Comparison of ENCODE assay signal across 8 cellular contexts in the genomic region with DNA sequence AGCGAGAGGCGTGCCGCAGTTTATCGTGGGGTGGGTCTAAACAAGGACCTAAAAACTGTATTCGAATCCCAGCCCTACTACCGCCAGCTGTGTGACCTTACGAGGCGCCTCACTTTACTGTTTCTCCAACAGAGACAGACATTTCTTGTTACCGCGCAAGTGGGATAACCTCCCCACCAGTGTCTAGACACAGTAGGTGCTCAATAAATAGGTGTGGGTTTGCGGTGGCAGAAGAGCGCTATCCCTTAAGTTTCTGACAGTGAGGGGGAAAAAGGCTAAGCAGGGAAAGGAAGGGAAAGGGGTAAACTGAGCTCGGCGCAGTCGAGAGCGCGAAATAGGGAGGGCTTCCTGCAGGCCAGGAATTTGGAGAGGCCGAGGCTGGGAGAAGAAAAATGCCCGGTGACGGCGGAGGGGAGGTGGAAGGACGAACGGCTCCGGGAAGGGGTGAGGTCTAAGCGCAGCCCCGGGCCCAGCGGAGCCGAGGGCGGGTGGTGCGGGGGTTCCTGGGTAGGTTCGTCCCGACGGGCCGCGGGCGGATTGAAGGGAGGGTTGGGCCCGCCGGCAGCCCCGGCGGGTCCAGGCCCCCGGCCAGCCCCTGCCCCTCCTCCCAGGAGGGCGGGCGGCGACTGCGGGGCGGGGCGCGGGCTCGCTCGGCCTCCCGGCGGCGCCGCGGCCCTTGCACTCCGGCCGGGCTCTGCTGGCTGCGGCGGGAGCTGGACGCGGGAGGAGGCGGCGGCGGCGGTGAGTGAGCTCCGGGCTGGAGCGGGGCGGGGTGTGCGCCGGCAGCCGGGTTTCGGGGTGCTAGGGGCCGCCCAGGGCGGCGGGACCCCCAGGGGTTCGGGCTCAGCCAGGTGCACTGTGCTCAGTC. TPM values are rescaled to one million over a fixed set of nuclear protein-coding genes. Genes with fewer than 3 reads are reported as not detected.
A peak's percentile ranks its signal among the peaks of the same experiment; 100 is the strongest.
DNase-seq lines count a peak whose midpoint lies in the region; ATAC-seq and TF ChIP-seq lines count a peak whose summit lies in the region.

A gene with protein sequence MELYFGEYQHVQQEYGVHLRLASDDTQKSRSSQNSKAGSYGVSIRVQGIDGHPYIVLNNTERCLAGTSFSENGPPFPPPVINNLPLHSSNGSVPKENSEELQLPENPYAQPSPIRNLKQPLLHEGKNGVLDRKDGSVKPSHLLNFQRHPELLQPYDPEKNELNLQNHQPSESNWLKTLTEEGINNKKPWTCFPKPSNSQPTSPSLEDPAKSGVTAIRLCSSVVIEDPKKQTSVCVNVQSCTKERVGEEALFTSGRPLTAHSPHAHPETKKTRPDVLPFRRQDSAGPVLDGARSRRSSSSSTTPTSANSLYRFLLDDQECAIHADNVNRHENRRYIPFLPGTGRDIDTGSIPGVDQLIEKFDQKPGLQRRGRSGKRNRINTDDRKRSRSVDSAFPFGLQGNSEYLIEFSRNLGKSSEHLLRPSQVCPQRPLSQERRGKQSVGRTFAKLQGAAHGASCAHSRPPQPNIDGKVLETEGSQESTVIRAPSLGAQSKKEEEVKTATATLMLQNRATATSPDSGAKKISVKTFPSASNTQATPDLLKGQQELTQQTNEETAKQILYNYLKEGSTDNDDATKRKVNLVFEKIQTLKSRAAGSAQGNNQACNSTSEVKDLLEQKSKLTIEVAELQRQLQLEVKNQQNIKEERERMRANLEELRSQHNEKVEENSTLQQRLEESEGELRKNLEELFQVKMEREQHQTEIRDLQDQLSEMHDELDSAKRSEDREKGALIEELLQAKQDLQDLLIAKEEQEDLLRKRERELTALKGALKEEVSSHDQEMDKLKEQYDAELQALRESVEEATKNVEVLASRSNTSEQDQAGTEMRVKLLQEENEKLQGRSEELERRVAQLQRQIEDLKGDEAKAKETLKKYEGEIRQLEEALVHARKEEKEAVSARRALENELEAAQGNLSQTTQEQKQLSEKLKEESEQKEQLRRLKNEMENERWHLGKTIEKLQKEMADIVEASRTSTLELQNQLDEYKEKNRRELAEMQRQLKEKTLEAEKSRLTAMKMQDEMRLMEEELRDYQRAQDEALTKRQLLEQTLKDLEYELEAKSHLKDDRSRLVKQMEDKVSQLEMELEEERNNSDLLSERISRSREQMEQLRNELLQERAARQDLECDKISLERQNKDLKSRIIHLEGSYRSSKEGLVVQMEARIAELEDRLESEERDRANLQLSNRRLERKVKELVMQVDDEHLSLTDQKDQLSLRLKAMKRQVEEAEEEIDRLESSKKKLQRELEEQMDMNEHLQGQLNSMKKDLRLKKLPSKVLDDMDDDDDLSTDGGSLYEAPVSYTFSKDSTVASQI (plus strand): TSS at position 679 of the 868 bp plus-strand sequence. CDS start 61,495 bp downstream, outside the sequence.

- POLR2A ChIA-PET in SK-N-SH (lab: Yijun Ruan, JAX): no interaction called here

- peaks cover 52 to 65% of the 10 kb centered on the region in 2 donors for H3K27me3 Mint-ChIP-seq in natural killer cell (ENCODE audit: low read depth in 2 of 2)

- H3K9me3 Mint-ChIP-seq in natural killer cell: no peaks in the 10 kb centered on the region

- peaks cover 0 to 5% of the 10 kb centered on the region in 2 donors for H3K4me1 Mint-ChIP-seq in natural killer cell

- intact Hi-C loops in natural killer cell (cut with micrococcal nuclease): no loop called here

- ATAC-seq in natural killer cell (no peak), GM21786 (IDR thresholded peaks at IDR 0.05; ENCODE audit: unreplicated experiment) (no peak), GM19463 (IDR thresholded peaks at IDR 0.05; ENCODE audit: unreplicated experiment) (no peak)

- CTCF ChIA-PET in SK-N-SH (lab: Yijun Ruan, JAX): interaction anchor here (0.5 to 2.2 kb wide), 7 partner anchors 12 to 230 kb away, joined by 3 to 10 read pairs (median 3); no protein-coding TSS in a partner anchor

- 61% methylated on average over 29 of the region's 76 CpGs for WGBS in SK-N-SH (ENCODE audit: low lambda C conversion rate)

- H3K27ac ChIP-seq in SK-N-SH (ENCODE audit: low read depth in 2 of 2, low read length in 1 of 2) (no peak within 1 kb of the TSS), fibroblast of lung (ENCODE audit: insufficient read depth, low read length) (no peak within 1 kb of the TSS)

- in situ Hi-C loops in KBM-7 (cut with MboI; ENCODE audit: low pct_unique_long_range_greater_than_20kb, low sequenced_read_pairs): no loop called here

- no peaks in the 10 kb centered on the region for H3K36me3 ChIP-seq in SK-N-SH (replicated peaks in 1 of 2; ENCODE audit: control insufficient read depth in 1 of 2, insufficient read depth in 2 of 2, low read length in 1 of 2)
- no peaks in the 10 kb centered on the region for H3K36me3 ChIP-seq in fibroblast of lung (ENCODE audit: control insufficient read depth, insufficient read depth, low read length)

- H3K9me3 ChIP-seq in SK-N-SH (no peaks in the 10 kb centered on the region), fibroblast of lung (ENCODE audit: control insufficient read depth, insufficient read depth, low read depth, low read length) (no peaks in the 10 kb centered on the region)

- H3K4me1 ChIP-seq in SK-N-SH (ENCODE audit: control insufficient read depth in 1 of 2, insufficient read depth in 2 of 2, low read depth in 1 of 2, low read length in 1 of 2): peaks cover 0 to 3% of the 10 kb centered on the region in 2 experiments; a peak in 1 of 4 replicates
- no peaks in the 10 kb centered on the region for H3K4me1 ChIP-seq in fibroblast of lung (ENCODE audit: control insufficient read depth, extremely low read depth, insufficient read depth, low read length)

- TF ChIP-seq EP300 in SK-N-SH (IDR thresholded peaks at IDR 0.05; ENCODE audit: borderline replicate concordance in 1 of 2, low read depth in 1 of 2, low read length in 1 of 2): no peak

- no peaks in the 10 kb centered on the region for H3K36me3 Mint-ChIP-seq in natural killer cell

- H3K27me3 ChIP-seq in SK-N-SH (ENCODE audit: insufficient read depth) (no peaks in the 10 kb centered on the region; the same call in 1 of the 2 replicates), fibroblast of lung (ENCODE audit: control insufficient read depth, insufficient read depth, low read length) (peaks cover 18% of the 10 kb centered on the region)

- no peaks in the 10 kb centered on the region for H3F3A ChIP-seq in SK-N-SH (replicated peaks; ENCODE audit: insufficient read depth)

- no peak within 1 kb of the TSS for H3K9ac ChIP-seq in SK-N-SH
- peak within 1 kb of the TSS; percentile 26 for H3K9ac ChIP-seq in fibroblast of lung (ENCODE audit: insufficient read depth, low read length)

- H3K4me2 ChIP-seq in SK-N-SH (peak within 1 kb of the TSS; percentile 93), fibroblast of lung (ENCODE audit: extremely low read depth, insufficient read depth, low read length) (peak within 1 kb of the TSS; percentile 80)

- peak within 1 kb of the TSS; percentile 43 for H3K4me3 Mint-ChIP-seq in natural killer cell

- TF ChIP-seq RAD21 in SK-N-SH (IDR thresholded peaks at IDR 0.05; ENCODE audit: low read length): no peak

- H2AFZ ChIP-seq in SK-N-SH (ENCODE audit: low read depth) (peak within 1 kb of the TSS; percentile 77), fibroblast of lung (ENCODE audit: low read length) (peak within 1 kb of the TSS; percentile 4)

- H3K79me2 ChIP-seq in SK-N-SH (ENCODE audit: insufficient read depth) (no peaks in the 10 kb centered on the region), fibroblast of lung (ENCODE audit: control insufficient read depth, insufficient read depth, low read length) (no peaks in the 10 kb centered on the region)

- H3K4me3 ChIP-seq in GM08714 (ENCODE audit: low read length): peak within 1 kb of the TSS; percentile 19; the same call in 1 of the 2 replicates
- peak within 1 kb of the TSS; percentile 59 to 60 for H3K4me3 ChIP-seq in SK-N-SH (ENCODE audit: low read depth in 2 of 2, low read length in 1 of 2)
- peak within 1 kb of the TSS; percentile 14 to 60 (median 37) for H3K4me3 ChIP-seq in fibroblast of lung (replicated peaks in 1 of 4; ENCODE audit: control extremely low read depth in 1 of 4, insufficient read depth in 1 of 4, low read depth in 3 of 4, low read length in 4 of 4)

- H4K20me1 ChIP-seq in SK-N-SH (ENCODE audit: insufficient read depth) (no peaks in the 10 kb centered on the region), fibroblast of lung (ENCODE audit: control insufficient read depth, extremely low read depth, insufficient read depth, low read length) (no peaks in the 10 kb centered on the region)

- DNase-seq in SK-N-SH: peak; percentile 91
- peak in 1 of 2 donors; percentile 36 for DNase-seq in fibroblast of lung (ENCODE audit: low read depth in 2 of 2)
- DNase-seq in natural killer cell: no peak
- DNase-seq in KBM-7: no peak
- no peak for DNase-seq in T1000 (lab: John Stamatoyannopoulos, UW)

- H3K27ac Mint-ChIP-seq in natural killer cell: no peak within 1 kb of the TSS

- no peaks in the 10 kb centered on the region for H3K9me2 ChIP-seq in SK-N-SH

- TF ChIP-seq CTCF in SK-N-SH (IDR thresholded peaks at IDR 0.05) (no peak), fibroblast of lung (conservative IDR thresholded peaks at IDR 0.05 in 1 of 2, IDR thresholded peaks at IDR 0.05 in 1 of 2; ENCODE audit: low read depth in 1 of 2, low read length in 2 of 2) (no peak), natural killer cell (IDR thresholded peaks at IDR 0.05) (no peak)

TF ChIP-seq in SK-N-SH, 30 proteins besides CTCF, POLR2A, EP300 and RAD21 (continues in another document):
- no peak for TF ChIP-seq TCF12 (IDR thresholded peaks at IDR 0.05)
- no peak for TF ChIP-seq JUND (IDR thresholded peaks at IDR 0.05)
- no peak for TF ChIP-seq RXRA (IDR thresholded peaks at IDR 0.05; ENCODE audit: borderline replicate concordance, low read depth)
- TF ChIP-seq, protein P1, sequence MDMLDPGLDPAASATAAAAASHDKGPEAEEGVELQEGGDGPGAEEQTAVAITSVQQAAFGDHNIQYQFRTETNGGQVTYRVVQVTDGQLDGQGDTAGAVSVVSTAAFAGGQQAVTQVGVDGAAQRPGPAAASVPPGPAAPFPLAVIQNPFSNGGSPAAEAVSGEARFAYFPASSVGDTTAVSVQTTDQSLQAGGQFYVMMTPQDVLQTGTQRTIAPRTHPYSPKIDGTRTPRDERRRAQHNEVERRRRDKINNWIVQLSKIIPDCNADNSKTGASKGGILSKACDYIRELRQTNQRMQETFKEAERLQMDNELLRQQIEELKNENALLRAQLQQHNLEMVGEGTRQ (IDR thresholded peaks at IDR 0.05; ENCODE audit: borderline replicate concordance, low read depth, low read length): no peak
- TF ChIP-seq SIN3A (IDR thresholded peaks at IDR 0.05; ENCODE audit: borderline replicate concordance, low read depth, low read length): no peak
- no peak for TF ChIP-seq SMC3 (IDR thresholded peaks at IDR 0.05; ENCODE audit: low read depth, low read length)
- TF ChIP-seq YY1 (IDR thresholded peaks at IDR 0.05; ENCODE audit: low read depth): no peak
- TF ChIP-seq TAF1 (IDR thresholded peaks at IDR 0.05; ENCODE audit: borderline replicate concordance, low read depth, low read length): no peak

RNA-seq across cellular contexts. Expression of the gene that starts here (rescaled TPM):
- polyA plus RNA-seq in SK-N-SH (2012; rRNA removed): 0.23 and 0.24 TPM in 2 replicates
- 0.26 and 0.29 TPM in 2 replicates for polyA plus RNA-seq in SK-N-SH (2012; cell fraction: cytosol; rRNA removed)
- 0.18 and 0.36 TPM in 2 replicates for polyA plus RNA-seq in SK-N-SH (2012; cell fraction: nucleus; rRNA removed)
- 4.4 and 6.1 TPM in 2 replicates for total RNA-seq in fibroblast of lung
- 0.18 and 0.73 TPM in 2 replicates for polyA plus RNA-seq in fibroblast of lung
- 0.31 and 1.1 TPM in 2 replicates for polyA plus RNA-seq in fibroblast of lung (2012)
- polyA minus RNA-seq in fibroblast of lung (ENCODE audit: low replicate concordance): 0.27 and 1.9 TPM in 2 replicates
- not detected for total RNA-seq in natural killer cell

Comparison
In these comparisons a context has a peak if more than half of its experiments do, and no peak if none do; other contexts are left out.
1. Peak in DNase-seq, H3K4me3 ChIP-seq and H3K4me2 ChIP-seq in SK-N-SH; RNA of the gene not detected or under 1 TPM.